Comparison of ENCODE assay signal across 22 cellular contexts in genomic region chr15:48775556-48775955, GRCh38.
"Had no signal": no experiment of that assay in that cellular context is flagged by ENCODE, and none has a peak within 500 bp of the region (broad histone marks: within the 10 kb centered on the region; RNA-seq: fewer than 3 reads in every experiment).

No MANE protein-coding gene starts in this region.

- H2AFZ ChIP-seq: hepatocyte had no signal

- H3K4me1 ChIP-seq: foreskin keratinocyte, psoas muscle, right lobe of liver, testis, transverse colon had no signal

- DNase-seq: dorsolateral prefrontal cortex; effector CD8-positive, alpha-beta T cell; foreskin keratinocyte; left colon; left ventricle myocardium superior; mucosa of descending colon; naive thymus-derived CD8-positive, alpha-beta T cell; psoas muscle; retina; right lobe of liver; stimulated activated CD4-positive, alpha-beta T cell treated with anti-CD3 and anti-CD28 coated beads, Interleukin-15, amount 100 ng/mL, for 24 hours; stimulated activated CD4-positive, alpha-beta T cell treated with anti-CD3 and anti-CD28 coated beads, Interleukin-1b, Interleukin-23, amount 100 ng/mL, for 48 hours; stimulated activated CD4-positive, alpha-beta T cell treated with anti-CD3 and anti-CD28 coated beads, Interleukin-4, amount 100 ng/mL, for 4 hours; stimulated activated naive B cell treated with anti-CD40 and anti-IgM and Interleukin-4, amounts not matched to agents 10 μg/mL and 1 μg/mL and 100 μg/mL, for 72 hours; stimulated activated naive CD8-positive, alpha-beta T cell treated with anti-CD3 and anti-CD28 coated beads, Interleukin-15, amount 100 ng/mL, for 72 hours; testis; transverse colon had no signal

- H3K9me3 ChIP-seq: esophagus muscularis mucosa, mucosa of descending colon, neutrophil, psoas muscle, right lobe of liver, testis, transverse colon had no signal

- H3K4me2 ChIP-seq: hepatocyte had no signal

- H3K27me3 ChIP-seq: dorsolateral prefrontal cortex, esophagus muscularis mucosa, foreskin keratinocyte, hepatocyte, neutrophil, right lobe of liver, testis, transverse colon had no signal

- H3K36me3 ChIP-seq: right lobe of liver had no signal

- H3K27ac ChIP-seq: coronary artery, dorsolateral prefrontal cortex, epithelial cell of prostate, esophagus muscularis mucosa, foreskin keratinocyte, hepatocyte, neutrophil, psoas muscle, right lobe of liver, testis, transverse colon had no signal

- H3K4me3 ChIP-seq: coronary artery, dorsolateral prefrontal cortex, esophagus muscularis mucosa, hepatocyte, mucosa of descending colon, psoas muscle, right lobe of liver, testis, transverse colon had no signal

- ATAC-seq: foreskin keratinocyte; left colon; left ventricle myocardium superior; mucosa of descending colon; naive thymus-derived CD8-positive, alpha-beta T cell; psoas muscle; right lobe of liver; stimulated activated naive B cell treated with anti-CD40 and anti-IgM and Interleukin-4, amounts not matched to agents 10 μg/mL and 1 μg/mL and 100 μg/mL, for 72 hours; stimulated activated naive CD8-positive, alpha-beta T cell treated with anti-CD3 and anti-CD28 coated beads, Interleukin-15, amount 100 ng/mL, for 72 hours had no signal
